13 cellular contexts compared by ENCODE assay signal in the genomic region with DNA sequence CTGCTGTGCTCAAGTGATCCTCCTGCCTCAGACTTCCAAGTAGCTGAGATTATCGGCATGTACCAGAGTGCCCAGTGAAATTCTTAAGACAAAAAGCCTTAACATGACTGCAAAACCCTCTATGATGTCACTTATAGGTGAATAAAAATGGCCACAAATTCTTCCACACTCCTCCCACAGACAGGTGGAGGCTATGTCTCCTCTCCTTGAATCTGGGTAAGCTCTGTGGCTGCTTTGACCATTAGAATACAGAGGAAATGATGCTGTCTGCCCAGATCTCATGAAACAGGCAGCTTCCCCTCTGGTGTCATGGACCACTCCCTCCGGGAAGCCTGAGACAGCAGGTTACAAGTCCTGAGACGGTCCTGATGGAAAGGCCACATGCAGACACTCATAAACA.
A peak's percentile ranks its signal among the peaks of the same experiment; 100 is the strongest.
DNase-seq lines count a peak whose midpoint lies in the region; ATAC-seq and TF ChIP-seq lines count a peak whose summit lies in the region.
"Had no signal": no experiment of that assay in that cellular context is flagged by ENCODE, and none has a peak within 500 bp of the region (broad histone marks: within the 10 kb centered on the region; RNA-seq: fewer than 3 reads in every experiment).

No MANE protein-coding gene starts in this region.

- H3K27me3 Mint-ChIP-seq in effector memory CD8-positive, alpha-beta T cell: no peaks in the 10 kb centered on the region

- H3K4me3 ChIP-seq in NB4 (ENCODE audit: low read depth, low read length) (no peak overlapping the region), neutrophil (ENCODE audit: low read depth in 1 of 2, low read length in 1 of 2) (peak overlapping the region; percentile 12 to 31)
- H3K4me3 ChIP-seq: MG63, Peyer's patch, thyroid gland had no signal

- peak; percentile 74 for DNase-seq in GF-D8 (lab: John Stamatoyannopoulos, UW)
- peak; percentile 33 for DNase-seq in NB4 (ENCODE audit: low read depth)
- DNase-seq in erythroblast (lab: John Stamatoyannopoulos, UW): peak; percentile 72 to 79
- no peak for DNase-seq in NCI-H187 treated with DMSO at 0.1 percent for 48 hours (lab: John Stamatoyannopoulos, UW)
- DNase-seq in effector memory CD8-positive, alpha-beta T cell: no peak
- DNase-seq: cortex of kidney, MG63, NCI-H345, Peyer's patch, thyroid gland had no signal

- no peak for TF ChIP-seq CTCF in NB4 (IDR thresholded peaks at IDR 0.05; ENCODE audit: low read depth, low read length)
- no peak for TF ChIP-seq CTCF in neutrophil (IDR thresholded peaks at IDR 0.05)

- H3K27ac Mint-ChIP-seq in effector memory CD8-positive, alpha-beta T cell: no peak overlapping the region

- no peak overlapping the region for H3K4me3 Mint-ChIP-seq in effector memory CD8-positive, alpha-beta T cell

- H3K4me1 Mint-ChIP-seq in effector memory CD8-positive, alpha-beta T cell (ENCODE audit: low read depth in 2 of 2): peaks cover 0 to 2% of the 10 kb centered on the region in 2 donors

- H3K4me1 ChIP-seq in neutrophil (ENCODE audit: control insufficient read depth in 1 of 2, insufficient read depth in 1 of 2, low read depth in 1 of 2, low read length in 1 of 2): peaks cover 48% of the 10 kb centered on the region in 2 experiments

- H3K36me3 ChIP-seq in neutrophil: no peaks in the 10 kb centered on the region
- H3K36me3 ChIP-seq: MG63, Peyer's patch, thyroid gland had no signal

- H3K36me3 Mint-ChIP-seq in effector memory CD8-positive, alpha-beta T cell (ENCODE audit: insufficient read depth): no peaks in the 10 kb centered on the region

- H3K9me3 Mint-ChIP-seq in effector memory CD8-positive, alpha-beta T cell: no peaks in the 10 kb centered on the region

- H3K27me3 ChIP-seq in neutrophil: no peaks in the 10 kb centered on the region
- H3K27me3 ChIP-seq: MG63, Peyer's patch, thyroid gland had no signal

- H3K9me3 ChIP-seq in neutrophil: no peaks in the 10 kb centered on the region
- H3K9me3 ChIP-seq: Peyer's patch, thyroid gland had no signal

- H3K27ac ChIP-seq in neutrophil: peak overlapping the region; percentile 91
- H3K27ac ChIP-seq: thyroid gland had no signal

- ATAC-seq in HG02981 (IDR thresholded peaks at IDR 0.05; ENCODE audit: unreplicated experiment) (no peak), GM21526 (IDR thresholded peaks at IDR 0.05; ENCODE audit: low FRiP score, unreplicated experiment) (no peak)
- ATAC-seq in effector memory CD8-positive, alpha-beta T cell (replicated peaks): no peak

- no peak for TF ChIP-seq POLR2A in NB4 (IDR thresholded peaks at IDR 0.05; ENCODE audit: extremely low read depth, insufficient read length)
- TF ChIP-seq POLR2A in erythroblast (IDR thresholded peaks at IDR 0.05; ENCODE audit: low read length): peak; percentile 44

Comparison
In these comparisons a context has a peak if more than half of its experiments do, and no peak if none do; other contexts are left out.
1. DNase-seq: peak in GF-D8 (single experiment), NB4 (single experiment) and erythroblast (2 of 2); none in NCI-H187 treated with DMSO at 0.1 percent for 48 hours (single experiment) and effector memory CD8-positive, alpha-beta T cell (0 of 3).